ENCODE assay signal across 16 cellular contexts in genomic region chr2:189096769-189097447, GRCh38.
A peak's percentile ranks its signal among the peaks of the same experiment; 100 is the strongest.
DNase-seq lines count a peak whose midpoint lies in the region; ATAC-seq and TF ChIP-seq lines count a peak whose summit lies in the region.
"Had no signal": no experiment of that assay in that cellular context is flagged by ENCODE, and none has a peak within 500 bp of the region (broad histone marks: within the 10 kb centered on the region; RNA-seq: fewer than 3 reads in every experiment).

No MANE protein-coding gene starts in this region.

- TF ChIP-seq EP300 in sigmoid colon (IDR thresholded peaks at IDR 0.05) = no peak

- H3K27ac ChIP-seq in RWPE1 = peak overlapping the region; percentile 56; the same call in 1 of the 2 replicates
- H3K27ac ChIP-seq in sigmoid colon = peak overlapping the region in 3 of 4 donors; percentile 38 to 67 (median 65)
- H3K27ac ChIP-seq: thoracic aorta had no signal

- intact Hi-C loops in sigmoid colon (cut with DNase I) = loop anchor here (10.0 kb wide), 1 partner anchor 572 kb away; no protein-coding TSS in a partner anchor
- intact Hi-C loops in activated CD8-positive, alpha-beta T cell treated with anti-CD3 and anti-CD28 coated beads for 36 hours (cut with micrococcal nuclease) = no loop called here

- CTCF ChIA-PET in RWPE1 (lab: Yijun Ruan, JAX) = interaction anchor here (0.5 kb wide), 1 partner anchor 573 kb away, joined by 4 read pairs; no protein-coding TSS in a partner anchor
- CTCF ChIA-PET in activated CD8-positive, alpha-beta T cell treated with anti-CD3 and anti-CD28 coated beads for 36 hours (lab: Charles Lee) = interaction anchor here (0.9 to 1.1 kb wide), 2 partner anchors 12 to 19 kb away, joined by 3 read pairs; no protein-coding TSS in a partner anchor

- no peak for TF ChIP-seq POLR2A in sigmoid colon (IDR thresholded peaks at IDR 0.05)

- 62 to 79% methylated on average over 4 of the region's 4 CpGs for WGBS in sigmoid colon, 2 donors

- no peaks in the 10 kb centered on the region for H3K9me3 ChIP-seq in sigmoid colon
- H3K9me3 ChIP-seq: thoracic aorta had no signal

- ATAC-seq in GM19351 (IDR thresholded peaks at IDR 0.05; ENCODE audit: unreplicated experiment) = no peak
- no peak for ATAC-seq in activated CD8-positive, alpha-beta T cell treated with anti-CD3 and anti-CD28 coated beads for 36 hours
- ATAC-seq: natural killer cell treated with Interleukin-12 subunit alpha and Interleukin-12 subunit beta and Interleukin-15 and Interleukin-18, amount 100 ng/mL, for 72 hours had no signal

- DNase-seq in GM03348 (ENCODE audit: low spot score) = peak; percentile 55
- DNase-seq in RWPE1 (ENCODE audit: low spot score) = peak; percentile 27
- DNase-seq in fibroblast of pulmonary artery (ENCODE audit: low read depth) = peak; percentile 92
- DNase-seq in sigmoid colon = no peak
- no peak for DNase-seq in NCI-H1105 (lab: John Stamatoyannopoulos, UW)
- no peak for DNase-seq in Kasumi-1 (lab: John Stamatoyannopoulos, UW)
- no peak for DNase-seq in activated CD8-positive, alpha-beta T cell treated with anti-CD3 and anti-CD28 coated beads for 36 hours
- DNase-seq: activated CD8-positive, alpha-beta memory T cell treated with anti-CD3 and anti-CD28 coated beads, Interleukin-2, amount 50 U/mL, for 48 hours; DND-41; NCI-H1417; NK-92 treated with Interleukin-12 subunit alpha and Interleukin-12 subunit beta, amount 100 ng/mL, for 24 hours; stimulated activated CD4-positive, alpha-beta T cell treated with anti-CD3 and anti-CD28 coated beads, Interleukin-4, amount 100 ng/mL, for 24 hours had no signal

- H3K36me3 ChIP-seq in sigmoid colon = peaks cover 0 to 16% (median 0%) of the 10 kb centered on the region in 4 donors

- no peaks in the 10 kb centered on the region for H3K27me3 Mint-ChIP-seq in activated CD8-positive, alpha-beta T cell treated with anti-CD3 and anti-CD28 coated beads for 36 hours
- H3K27me3 Mint-ChIP-seq: natural killer cell treated with Interleukin-12 subunit alpha and Interleukin-12 subunit beta and Interleukin-15 and Interleukin-18, amount 100 ng/mL, for 72 hours had no signal

- H3K4me3 Mint-ChIP-seq in activated CD8-positive, alpha-beta T cell treated with anti-CD3 and anti-CD28 coated beads for 36 hours = no peak overlapping the region
- H3K4me3 Mint-ChIP-seq: natural killer cell treated with Interleukin-12 subunit alpha and Interleukin-12 subunit beta and Interleukin-15 and Interleukin-18, amount 100 ng/mL, for 72 hours; T-helper 2 cell treated with Interferon-gamma antibody and Interleukin-4, amounts not matched to agents 5 μg/mL and 100 μg/mL, for 36 hours had no signal

- H3K27ac Mint-ChIP-seq in activated CD8-positive, alpha-beta T cell treated with anti-CD3 and anti-CD28 coated beads for 36 hours = no peak overlapping the region
- H3K27ac Mint-ChIP-seq: natural killer cell treated with Interleukin-12 subunit alpha and Interleukin-12 subunit beta and Interleukin-15 and Interleukin-18, amount 100 ng/mL, for 72 hours; T-helper 2 cell treated with Interferon-gamma antibody and Interleukin-4, amounts not matched to agents 5 μg/mL and 100 μg/mL, for 36 hours had no signal

- peaks cover 0 to 58% (median 44%) of the 10 kb centered on the region in 4 donors for H3K4me1 ChIP-seq in sigmoid colon

- POLR2A ChIA-PET in RWPE1 (lab: Yijun Ruan, JAX; ENCODE audit: low non-redundant PET) = no interaction called here
- POLR2A ChIA-PET in activated CD8-positive, alpha-beta T cell treated with anti-CD3 and anti-CD28 coated beads for 36 hours (lab: Charles Lee) = no interaction called here

- no peak overlapping the region for H3K4me3 ChIP-seq in fibroblast of pulmonary artery (replicated peaks; ENCODE audit: low read depth, low read length)
- H3K4me3 ChIP-seq in sigmoid colon = no peak overlapping the region
- H3K4me3 ChIP-seq: thoracic aorta had no signal

- TF ChIP-seq CTCF in RWPE1 (conservative IDR thresholded peaks at IDR 0.05; ENCODE audit: low read depth) (no peak), fibroblast of pulmonary artery (IDR thresholded peaks at IDR 0.05; ENCODE audit: low read length, missing control alignments) (no peak), sigmoid colon (IDR thresholded peaks at IDR 0.05) (no peak)
- no peak for TF ChIP-seq CTCF in activated CD8-positive, alpha-beta T cell treated with anti-CD3 and anti-CD28 coated beads for 36 hours (IDR thresholded peaks at IDR 0.05)

- no peaks in the 10 kb centered on the region for H3K9me3 Mint-ChIP-seq in activated CD8-positive, alpha-beta T cell treated with anti-CD3 and anti-CD28 coated beads for 36 hours
- H3K9me3 Mint-ChIP-seq: natural killer cell treated with Interleukin-12 subunit alpha and Interleukin-12 subunit beta and Interleukin-15 and Interleukin-18, amount 100 ng/mL, for 72 hours; T-helper 2 cell treated with Interferon-gamma antibody and Interleukin-4, amounts not matched to agents 5 μg/mL and 100 μg/mL, for 36 hours had no signal

- no peaks in the 10 kb centered on the region for H3K4me1 Mint-ChIP-seq in activated CD8-positive, alpha-beta T cell treated with anti-CD3 and anti-CD28 coated beads for 36 hours (ENCODE audit: low read depth)

- no peaks in the 10 kb centered on the region for H3K36me3 Mint-ChIP-seq in activated CD8-positive, alpha-beta T cell treated with anti-CD3 and anti-CD28 coated beads for 36 hours (ENCODE audit: low read depth)
- H3K36me3 Mint-ChIP-seq: natural killer cell treated with Interleukin-12 subunit alpha and Interleukin-12 subunit beta and Interleukin-15 and Interleukin-18, amount 100 ng/mL, for 72 hours had no signal

- H3K27me3 ChIP-seq in sigmoid colon = no peaks in the 10 kb centered on the region

Comparison
In these comparisons a context has a peak if more than half of its experiments do, and no peak if none do; other contexts are left out.
1. DNase-seq: peak in GM03348 (single experiment), RWPE1 (single experiment) and fibroblast of pulmonary artery (single experiment); none in sigmoid colon (single experiment), NCI-H1105 (single experiment), Kasumi-1 (0 of 2) and activated CD8-positive, alpha-beta T cell treated with anti-CD3 and anti-CD28 coated beads for 36 hours (single experiment).